ENCODE assay signal across 19 cellular contexts in genomic region chr2:62178741-62179271, GRCh38. TPM values are rescaled to one million over a fixed set of nuclear protein-coding genes. Genes with fewer than 3 reads are reported as not detected.
DNase-seq lines count a peak whose midpoint lies in the region; ATAC-seq and TF ChIP-seq lines count a peak whose summit lies in the region.
"Had no signal": no experiment of that assay in that cellular context is flagged by ENCODE, and none has a peak within 500 bp of the region (broad histone marks: within the 10 kb centered on the region; RNA-seq: fewer than 3 reads in every experiment).

No MANE protein-coding gene starts in this region.

- H3K4me3 ChIP-seq in astrocyte of the cerebellum (ENCODE audit: low read depth, low read length) (no peak overlapping the region), A673 (ENCODE audit: low read depth, low read length, poor library complexity, severe bottlenecking) (no peak overlapping the region)

- no peaks in the 10 kb centered on the region for H3K27me3 ChIP-seq in A673 (replicated peaks; ENCODE audit: insufficient read depth, low read depth, low read length, poor library complexity)
- H3K27me3 ChIP-seq: BE2C had no signal

- no TSS peak for BruUV-seq in A673 (replicated peaks; lab: Mats Ljungman, UMichigan)

- peak; percentile 51 to 80 for ATAC-seq in left cardiac atrium
- ATAC-seq in HG02981 (IDR thresholded peaks at IDR 0.05; ENCODE audit: unreplicated experiment) = no peak

- TF ChIP-seq CTCF in astrocyte of the cerebellum (IDR thresholded peaks at IDR 0.05; ENCODE audit: low read depth, low read length, missing control alignments) (no peak), A673 (conservative IDR thresholded peaks at IDR 0.05; ENCODE audit: low read depth, low read length) (no peak)

- no peaks in the 10 kb centered on the region for H3K4me1 ChIP-seq in A673 (ENCODE audit: insufficient read depth, low read length, poor library complexity, severe bottlenecking)
- H3K4me1 ChIP-seq: BE2C had no signal

- H3K27ac ChIP-seq in A673 (ENCODE audit: low read depth, low read length, poor library complexity, severe bottlenecking) = no peak overlapping the region
- H3K27ac ChIP-seq: parathyroid adenoma had no signal

- no peaks in the 10 kb centered on the region for H3K36me3 ChIP-seq in A673 (ENCODE audit: insufficient read depth, low read length, poor library complexity, severe bottlenecking)
- H3K36me3 ChIP-seq: BE2C had no signal

- POLR2A ChIA-PET in A673 (lab: Charles Lee; ENCODE audit: low non-redundant PET) = no interaction called here

- in situ Hi-C loops in astrocyte of the cerebellum (cut with HindIII; ENCODE audit: low sequenced_read_pairs) = no loop called here

- intact Hi-C loops in left cardiac atrium (cut with DNase I) (no loop called here), A673 (cut with micrococcal nuclease; ENCODE audit: unreplicated experiment) (no loop called here)

- no peaks in the 10 kb centered on the region for H3K9me3 ChIP-seq in A673 (ENCODE audit: low read depth, low read length, poor library complexity, severe bottlenecking)
- H3K9me3 ChIP-seq: BE2C had no signal

- peak; percentile 49 for DNase-seq in DMS53 (lab: John Stamatoyannopoulos, UW)
- peak; percentile 63 for DNase-seq in astrocyte of the cerebellum (ENCODE audit: low read depth)
- DNase-seq in left cardiac atrium = no peak
- peak; percentile 81 for DNase-seq in renal cortical epithelial cell (ENCODE audit: low read depth)
- DNase-seq in A673 (ENCODE audit: low spot score) = no peak
- DNase-seq in activated naive CD4-positive, alpha-beta T cell treated with anti-CD3 and anti-CD28 coated beads, Interleukin-2, amount 50 U/mL, for 16 hours = no peak
- DNase-seq in middle frontal gyrus (ENCODE audit: extremely low spot score, low spot score) = no peak
- DNase-seq: activated B cell treated with CpG ODN at 0.5 μM for 24 hours; activated T-cell treated with anti-CD3 and anti-CD28 coated beads for 4 hours; amniotic stem cell; BE2C; effector CD4-positive, alpha-beta T cell; EL; GOT3; head of caudate nucleus; NCI-H2171 treated with DMSO at 0.1 percent for 48 hours; OCI-M1 had no signal

- CTCF ChIA-PET in A673 (lab: Charles Lee) = no interaction called here

RNA-seq across cellular contexts. Expression of gene B3GNT2, which starts 17.1 kb away (rescaled TPM):
- total RNA-seq in left cardiac atrium (10 to 100 TPM; 13.4 to 13.8 TPM), renal cortical epithelial cell (44.2 and 63.0 TPM in 2 replicates), A673 (2021) (6.2 and 6.5 TPM in 2 replicates)

Comparison
In these comparisons a context has a peak if more than half of its experiments do, and no peak if none do; other contexts are left out.
1. DNase-seq: peak in DMS53 (single experiment), astrocyte of the cerebellum (single experiment) and renal cortical epithelial cell (single experiment); none in left cardiac atrium (single experiment), A673 (single experiment), activated naive CD4-positive, alpha-beta T cell treated with anti-CD3 and anti-CD28 coated beads, Interleukin-2, amount 50 U/mL, for 16 hours (single experiment) and middle frontal gyrus (single experiment).